In genomic region chr5:160672521-160672920, GRCh38 we compare ENCODE assay signal across 33 cellular contexts.
DNase-seq lines count a peak whose midpoint lies in the region; TF ChIP-seq lines count a peak whose summit lies in the region.
"Had no signal": no experiment of that assay in that cellular context is flagged by ENCODE, and none has a peak within 500 bp of the region (broad histone marks: within the 10 kb centered on the region; RNA-seq: fewer than 3 reads in every experiment).

No MANE protein-coding gene starts in this region.

- H3K27ac Mint-ChIP-seq in activated naive CD4-positive, alpha-beta T cell treated with anti-CD3 and anti-CD28 coated beads for 36 hours, result no peak overlapping the region
- H3K27ac Mint-ChIP-seq: B cell; CD14-positive monocyte; CD4-positive, alpha-beta memory T cell; CD4-positive, alpha-beta T cell; CD4-positive, CD25-positive, alpha-beta regulatory T cell; CD8-positive, alpha-beta memory T cell; CD8-positive, alpha-beta T cell had no signal

- no peaks in the 10 kb centered on the region for H3K4me1 ChIP-seq in spleen
- H3K4me1 ChIP-seq: A549; BE2C; BLaER1; BLaER1 treated with 17β-estradiol and CSF1 and Interleukin-3, amounts not matched to agents 10 nM and 100 nM; Caco-2 had no signal

- intact Hi-C loops in activated naive CD4-positive, alpha-beta T cell treated with anti-CD3 and anti-CD28 coated beads for 36 hours (cut with micrococcal nuclease), result no loop called here
- intact Hi-C loops in spleen (cut with DNase I; ENCODE audit: low total_unique reads), result no loop called here

- H3K4me3 Mint-ChIP-seq in activated naive CD4-positive, alpha-beta T cell treated with anti-CD3 and anti-CD28 coated beads for 36 hours, result no peak overlapping the region
- H3K4me3 Mint-ChIP-seq: B cell; CD14-positive monocyte; CD4-positive, alpha-beta memory T cell; CD4-positive, alpha-beta T cell; CD4-positive, CD25-positive, alpha-beta regulatory T cell; CD8-positive, alpha-beta memory T cell; CD8-positive, alpha-beta T cell had no signal

- no peak overlapping the region for H3K27ac ChIP-seq in spleen
- H3K27ac ChIP-seq: 22Rv1; A549; BLaER1; BLaER1 treated with 17β-estradiol and CSF1 and Interleukin-3, amounts not matched to agents 10 nM and 100 nM; C4-2B had no signal

- no peaks in the 10 kb centered on the region for H3K9me3 Mint-ChIP-seq in activated naive CD4-positive, alpha-beta T cell treated with anti-CD3 and anti-CD28 coated beads for 36 hours
- H3K9me3 Mint-ChIP-seq: CD14-positive monocyte; CD4-positive, alpha-beta memory T cell; CD4-positive, alpha-beta T cell; CD4-positive, CD25-positive, alpha-beta regulatory T cell; CD8-positive, alpha-beta memory T cell; CD8-positive, alpha-beta T cell had no signal

- TF ChIP-seq CTCF in spleen (IDR thresholded peaks at IDR 0.05 in 8 of 11, conservative IDR thresholded peaks at IDR 0.05 in 3 of 11), result no peak

- no peaks in the 10 kb centered on the region for H3K36me3 Mint-ChIP-seq in activated naive CD4-positive, alpha-beta T cell treated with anti-CD3 and anti-CD28 coated beads for 36 hours (ENCODE audit: low read depth)
- H3K36me3 Mint-ChIP-seq: CD14-positive monocyte; CD4-positive, alpha-beta memory T cell; CD4-positive, CD25-positive, alpha-beta regulatory T cell; CD8-positive, alpha-beta memory T cell; CD8-positive, alpha-beta T cell had no signal

- H3K4me1 Mint-ChIP-seq in activated naive CD4-positive, alpha-beta T cell treated with anti-CD3 and anti-CD28 coated beads for 36 hours (ENCODE audit: low read depth), result no peaks in the 10 kb centered on the region
- H3K4me1 Mint-ChIP-seq: B cell; CD4-positive, alpha-beta memory T cell; CD4-positive, CD25-positive, alpha-beta regulatory T cell; CD8-positive, alpha-beta memory T cell had no signal

- H3K4me3 ChIP-seq in spleen, result no peak overlapping the region
- H3K4me3 ChIP-seq: A549; BLaER1; BLaER1 treated with 17β-estradiol and CSF1 and Interleukin-3, amounts not matched to agents 10 nM and 100 nM had no signal

- H3K9me3 ChIP-seq in spleen, result no peaks in the 10 kb centered on the region
- H3K9me3 ChIP-seq: A549; BE2C; BLaER1; BLaER1 treated with 17β-estradiol and CSF1 and Interleukin-3, amounts not matched to agents 10 nM and 100 nM; Caco-2 had no signal

- H3K36me3 ChIP-seq in spleen, result no peaks in the 10 kb centered on the region
- H3K36me3 ChIP-seq: BE2C; BLaER1; BLaER1 treated with 17β-estradiol and CSF1 and Interleukin-3, amounts not matched to agents 10 nM and 100 nM had no signal

- peak; percentile 70 for DNase-seq in ELF-1 (ENCODE audit: low read depth, low spot score)
- DNase-seq in SK-MEL-5 (ENCODE audit: low read depth, low spot score), result peak; percentile 65
- DNase-seq in foreskin melanocyte, result peak; percentile 11
- no peak for DNase-seq in activated naive CD4-positive, alpha-beta T cell treated with anti-CD3 and anti-CD28 coated beads for 36 hours
- DNase-seq in SK-N-DZ (ENCODE audit: low spot score), result no peak
- DNase-seq in spleen, result no peak
- DNase-seq: 8988T; ACHN; AML-193; BE2C; C1 segment of cervical spinal cord; Caco-2; Calu3; CD4-positive, alpha-beta memory T cell; CD4-positive, alpha-beta T cell; CD4-positive, CD25-positive, alpha-beta regulatory T cell; CD8-positive, alpha-beta memory T cell; CD8-positive, alpha-beta T cell; COR-L47; DMS 273 treated with DMSO at 0.1 percent for 48 hours; DMS153; DMS53; DMS79; DMS79 treated with DMSO at 0.1 percent for 48 hours; DND-41; EL had no signal

- no peak for TF ChIP-seq POLR2A in spleen (IDR thresholded peaks at IDR 0.05)

- CTCF ChIA-PET in activated naive CD4-positive, alpha-beta T cell treated with anti-CD3 and anti-CD28 coated beads for 36 hours (lab: Charles Lee), result no interaction called here

- H3K27me3 ChIP-seq in spleen (replicated peaks in 1 of 7), result peaks cover 0 to 7% (median 0%) of the 10 kb centered on the region in 7 donors
- H3K27me3 ChIP-seq: BE2C; BLaER1; BLaER1 treated with 17β-estradiol and CSF1 and Interleukin-3, amounts not matched to agents 10 nM and 100 nM had no signal

- no peaks in the 10 kb centered on the region for H3K27me3 Mint-ChIP-seq in activated naive CD4-positive, alpha-beta T cell treated with anti-CD3 and anti-CD28 coated beads for 36 hours (ENCODE audit: low read depth)

- in situ Hi-C loops in SK-MEL-5 (cut with HindIII; ENCODE audit: low pct_unique_long_range_greater_than_20kb, low sequenced_read_pairs), result no loop called here

- 0 to 86% (median 38%) methylated on average over 2 of the region's 2 CpGs for WGBS in spleen, 5 donors

Comparison
In these comparisons a context has a peak if more than half of its experiments do, and no peak if none do; other contexts are left out.
1. DNase-seq: peak in ELF-1 (single experiment), SK-MEL-5 (single experiment) and foreskin melanocyte (single experiment); none in activated naive CD4-positive, alpha-beta T cell treated with anti-CD3 and anti-CD28 coated beads for 36 hours (single experiment), SK-N-DZ (single experiment) and spleen (single experiment).